ENCODE assay signal across 8 cellular contexts in the genomic region with DNA sequence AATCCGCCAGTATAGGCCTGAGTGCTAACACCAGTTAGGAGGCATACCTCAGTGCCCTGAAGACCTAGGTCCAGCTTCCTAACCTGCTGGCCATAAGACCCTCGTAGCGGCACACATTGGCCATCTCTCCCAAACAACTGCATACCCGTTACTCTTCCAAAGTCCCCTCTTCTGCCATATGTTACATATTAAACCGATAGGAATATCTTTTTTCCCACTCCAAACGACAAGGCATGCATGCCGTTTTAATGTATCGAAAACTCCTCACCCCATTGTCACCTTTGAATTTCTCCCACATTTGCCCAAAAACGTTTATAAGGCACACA. TPM values are rescaled to one million over a fixed set of nuclear protein-coding genes. Genes with fewer than 3 reads are reported as not detected.
DNase-seq lines count a peak whose midpoint lies in the region; ATAC-seq and TF ChIP-seq lines count a peak whose summit lies in the region.

No MANE protein-coding gene starts in this region.

- H3K36me3 ChIP-seq in BJ (ENCODE audit: control insufficient read depth, insufficient read depth, low read length): no peaks in the 10 kb centered on the region; the same call in 1 of the 2 replicates

- H3K4me3 ChIP-seq in BJ (ENCODE audit: low read depth, low read length): peak overlapping the region; percentile 66

- peaks cover 5 to 7% (median 7%) of the 10 kb centered on the region in 3 donors for H3K4me1 Mint-ChIP-seq in IgD-negative memory B cell
- H3K4me1 Mint-ChIP-seq in central memory CD8-positive, alpha-beta T cell: peaks cover 17% of the 10 kb centered on the region
- peaks cover 9 to 12% of the 10 kb centered on the region in 2 donors for H3K4me1 Mint-ChIP-seq in natural killer cell treated with Interleukin-12 subunit alpha and Interleukin-12 subunit beta and Interleukin-15 and Interleukin-18, amount 100 ng/mL, for 72 hours (ENCODE audit: low read depth in 2 of 2)

- peak overlapping the region; percentile 69 to 92 (median 85) for H3K4me3 Mint-ChIP-seq in IgD-negative memory B cell
- no peak overlapping the region for H3K4me3 Mint-ChIP-seq in central memory CD8-positive, alpha-beta T cell
- peak overlapping the region; percentile 80 for H3K4me3 Mint-ChIP-seq in natural killer cell treated with Interleukin-12 subunit alpha and Interleukin-12 subunit beta and Interleukin-15 and Interleukin-18, amount 100 ng/mL, for 72 hours

- peaks cover 0 to 2% (median 2%) of the 10 kb centered on the region in 3 donors for H3K9me3 Mint-ChIP-seq in IgD-negative memory B cell
- no peaks in the 10 kb centered on the region for H3K9me3 Mint-ChIP-seq in central memory CD8-positive, alpha-beta T cell
- H3K9me3 Mint-ChIP-seq in natural killer cell treated with Interleukin-12 subunit alpha and Interleukin-12 subunit beta and Interleukin-15 and Interleukin-18, amount 100 ng/mL, for 72 hours: no peaks in the 10 kb centered on the region

- peak overlapping the region; percentile 80 to 84 (median 82) for H3K27ac Mint-ChIP-seq in IgD-negative memory B cell
- H3K27ac Mint-ChIP-seq in central memory CD8-positive, alpha-beta T cell (ENCODE audit: low read depth): peak overlapping the region; percentile 25
- H3K27ac Mint-ChIP-seq in natural killer cell treated with Interleukin-12 subunit alpha and Interleukin-12 subunit beta and Interleukin-15 and Interleukin-18, amount 100 ng/mL, for 72 hours: no peak overlapping the region

- DNase-seq in BJ (ENCODE audit: low read depth) (no peak), DMS 273 treated with DMSO at 0.1 percent for 48 hours (lab: John Stamatoyannopoulos, UW) (no peak), occipital lobe (lab: John Stamatoyannopoulos, UW) (no peak), midbrain (lab: John Stamatoyannopoulos, UW) (no peak)
- no peak for DNase-seq in central memory CD8-positive, alpha-beta T cell (ENCODE audit: low spot score in 2 of 2)
- DNase-seq in natural killer cell treated with Interleukin-12 subunit alpha and Interleukin-12 subunit beta and Interleukin-15 and Interleukin-18, amount 100 ng/mL, for 72 hours (ENCODE audit: low spot score): no peak

- peaks cover 19% of the 10 kb centered on the region for H3K27me3 Mint-ChIP-seq in IgD-negative memory B cell
- H3K27me3 Mint-ChIP-seq in central memory CD8-positive, alpha-beta T cell: no peaks in the 10 kb centered on the region
- peaks cover 9 to 26% of the 10 kb centered on the region in 2 donors for H3K27me3 Mint-ChIP-seq in natural killer cell treated with Interleukin-12 subunit alpha and Interleukin-12 subunit beta and Interleukin-15 and Interleukin-18, amount 100 ng/mL, for 72 hours

- H3K36me3 Mint-ChIP-seq in IgD-negative memory B cell: no peaks in the 10 kb centered on the region
- peaks cover 8% of the 10 kb centered on the region for H3K36me3 Mint-ChIP-seq in central memory CD8-positive, alpha-beta T cell (ENCODE audit: insufficient read depth)
- no peaks in the 10 kb centered on the region for H3K36me3 Mint-ChIP-seq in natural killer cell treated with Interleukin-12 subunit alpha and Interleukin-12 subunit beta and Interleukin-15 and Interleukin-18, amount 100 ng/mL, for 72 hours

- H3K27me3 ChIP-seq in BJ (ENCODE audit: control insufficient read depth, insufficient read depth, low read length): peaks cover 11% of the 10 kb centered on the region

- TF ChIP-seq CTCF in BJ (IDR thresholded peaks at IDR 0.05; ENCODE audit: insufficient read depth, low read depth, low read length): no peak

- CTCF ChIA-PET in BJ (lab: Yijun Ruan, JAX): no interaction called here

- no peak for ATAC-seq in central memory CD8-positive, alpha-beta T cell (replicated peaks; ENCODE audit: extremely low read depth, poor library complexity, severe bottlenecking)
- no peak for ATAC-seq in natural killer cell treated with Interleukin-12 subunit alpha and Interleukin-12 subunit beta and Interleukin-15 and Interleukin-18, amount 100 ng/mL, for 72 hours
- ATAC-seq in HG03175 (IDR thresholded peaks at IDR 0.05; ENCODE audit: unreplicated experiment): no peak

- POLR2A ChIA-PET in BJ (lab: Charles Lee): no interaction called here

RNA-seq across cellular contexts. Expression of gene AXIN2, which starts 0.7 kb away (rescaled TPM):
- polyA plus RNA-seq in BJ (2011; rRNA removed): 0.93 and 1.3 TPM in 2 replicates
- polyA minus RNA-seq in BJ (2011; rRNA and poly(A)+ RNA removed): 0.76 and 0.98 TPM in 2 replicates
- polyA plus RNA-seq in IgD-negative memory B cell: 0.40 TPM
- total RNA-seq in natural killer cell treated with Interleukin-12 subunit alpha and Interleukin-12 subunit beta and Interleukin-15 and Interleukin-18, amount 100 ng/mL, for 72 hours: under 1 TPM; 0.55 to 0.95 TPM
- total RNA-seq in occipital lobe: 33.1 TPM

Comparison
In these comparisons a context has a peak if more than half of its experiments do, and no peak if none do; other contexts are left out.
1. H3K27ac Mint-ChIP-seq: peak in IgD-negative memory B cell (3 of 3) and central memory CD8-positive, alpha-beta T cell (single experiment); none in natural killer cell treated with Interleukin-12 subunit alpha and Interleukin-12 subunit beta and Interleukin-15 and Interleukin-18, amount 100 ng/mL, for 72 hours (0 of 2).
2. RNA of gene AXIN2, which starts 0.7 kb away (total RNA-seq): 33.1 TPM in occipital lobe (single experiment); 0.55 to 0.95 TPM in natural killer cell treated with Interleukin-12 subunit alpha and Interleukin-12 subunit beta and Interleukin-15 and Interleukin-18, amount 100 ng/mL, for 72 hours; every median in the first group is over 10 times any median in the second.